In the genomic region with DNA sequence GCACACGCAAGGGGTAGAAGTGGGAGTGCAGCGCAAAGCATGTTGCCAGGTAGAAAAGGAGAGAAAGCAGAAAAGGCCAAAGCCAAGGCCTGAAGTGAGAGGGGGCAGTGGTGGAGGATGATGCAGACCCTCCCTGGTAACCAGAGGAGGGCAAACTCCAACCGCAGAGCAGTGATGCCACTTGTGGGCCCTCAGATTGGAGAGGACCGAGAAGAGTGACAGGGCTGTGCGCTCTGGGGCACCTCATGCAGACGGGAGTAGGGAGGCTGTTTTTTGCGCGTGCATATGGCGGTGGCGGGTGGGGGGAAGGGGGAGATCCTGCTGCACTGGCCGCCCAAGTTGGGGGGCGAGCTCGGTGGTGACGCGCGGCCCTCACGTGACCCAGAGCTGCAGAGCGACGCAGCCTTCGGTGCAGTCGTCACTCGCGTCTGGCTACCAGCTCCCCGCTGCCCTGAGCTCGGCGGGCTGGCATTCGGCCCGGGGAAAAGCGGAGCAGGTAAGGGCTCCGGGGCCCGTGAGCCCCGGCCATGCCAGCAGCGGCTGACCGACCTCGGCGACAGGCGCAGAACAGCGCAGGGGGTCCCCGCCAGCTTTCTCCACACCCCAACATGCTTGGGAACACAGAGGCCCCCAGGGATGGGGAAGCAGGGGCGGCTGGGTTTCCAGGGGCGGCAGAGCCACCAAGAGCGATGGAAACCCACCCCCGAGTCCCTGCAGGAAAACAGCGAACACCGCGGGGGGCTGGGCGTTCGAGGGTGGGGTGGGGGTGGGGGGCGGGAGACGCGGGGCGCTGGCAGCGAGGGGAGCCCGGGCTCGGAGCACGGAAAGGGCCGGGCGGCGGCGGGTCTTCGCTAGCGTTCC, we compare ENCODE assay signal across 9 cellular contexts. TPM values are rescaled to one million over a fixed set of nuclear protein-coding genes. Genes with fewer than 3 reads are reported as not detected.
DNase-seq lines count a peak whose midpoint lies in the region; ATAC-seq and TF ChIP-seq lines count a peak whose summit lies in the region.
"Had no signal": no experiment of that assay in that cellular context is flagged by ENCODE, and none has a peak within 500 bp of the region (broad histone marks: within the 10 kb centered on the region; RNA-seq: fewer than 3 reads in every experiment).

TSS of gene BEX3 (plus strand) at position 421 of the 861 bp plus-strand sequence. CDS start 984 bp downstream, outside the sequence.

- no peak within 1 kb of the TSS for H3K27ac ChIP-seq in psoas muscle
- H3K27ac ChIP-seq: HL-60 had no signal

- ATAC-seq in psoas muscle, result peak in 3 of 4 donors; percentile 38 to 63 (median 61)
- no peak for ATAC-seq in GM21737 (IDR thresholded peaks at IDR 0.05; ENCODE audit: unreplicated experiment)

- in situ Hi-C loops in T47D (cut with HindIII; ENCODE audit: low pct_unique_long_range_greater_than_20kb, low sequenced_read_pairs), result no loop called here

- H3K9me3 ChIP-seq in psoas muscle, result no peaks in the 10 kb centered on the region

- intact Hi-C loops in psoas muscle (cut with DNase I), result no loop called here

- H3K4me3 ChIP-seq in LNCaP clone FGC (ENCODE audit: low read depth, low read length), result peak within 1 kb of the TSS; percentile 68
- H3K4me3 ChIP-seq in psoas muscle, result peak within 1 kb of the TSS; percentile 70

- DNase-seq in COLO668 (lab: John Stamatoyannopoulos, UW; ENCODE audit: unreplicated experiment) (peak; percentile 0), LNCaP clone FGC (ENCODE audit: low read depth) (no peak), T-helper 1 cell (peak in 4 of 5 donors; percentile 11 to 33 (median 16)), T47D (ENCODE audit: low read depth in 1 of 2, low spot score in 1 of 2) (peak; percentile 37 to 50), hypothalamus (lab: John Stamatoyannopoulos, UW) (peak in 50 of 51 donors; percentile 0 to 74 (median 39)), psoas muscle (peak; percentile 41 to 64), DMS153 (lab: John Stamatoyannopoulos, UW) (no peak)

- peaks cover 0 to 21% (median 0%) of the 10 kb centered on the region in 3 donors for H3K27me3 ChIP-seq in psoas muscle (ENCODE audit: insufficient read depth in 3 of 3, low read length in 2 of 3)

- no peaks in the 10 kb centered on the region for H3K4me1 ChIP-seq in psoas muscle

- no peaks in the 10 kb centered on the region for H3K36me3 ChIP-seq in psoas muscle (ENCODE audit: insufficient read depth in 1 of 2, low read depth in 1 of 2)

- TF ChIP-seq CTCF in LNCaP clone FGC (IDR thresholded peaks at IDR 0.05; ENCODE audit: control insufficient read depth, extremely low read depth, insufficient read depth) (no peak), psoas muscle (IDR thresholded peaks at IDR 0.05) (no peak)

- WGBS in psoas muscle, 3 donors, result 4 to 24% (median 12%) methylated on average over 16 to 59 of the region's 62 CpGs

RNA-seq across cellular contexts. Expression of gene BEX3, which starts in this region (rescaled TPM):
- 10 to 100 TPM in 1 of 4 donors, 1 to 10 TPM in 3; 7.1 to 24.4 (median 8.8) TPM for total RNA-seq in psoas muscle
- polyA plus RNA-seq in psoas muscle, result 10 to 100 TPM in 2 of 3 donors, 1 to 10 TPM in 1; 6.2 to 12.7 (median 10.8) TPM

Comparison
In these comparisons a context has a peak if more than half of its experiments do, and no peak if none do; other contexts are left out.
1. DNase-seq: peak in COLO668 (single experiment), T-helper 1 cell (4 of 5), T47D (2 of 2), hypothalamus (50 of 51) and psoas muscle (2 of 2); none in LNCaP clone FGC (single experiment) and DMS153 (single experiment).